In genomic region chr17:65690626-65691310, GRCh38 we compare ENCODE assay signal across 1 cellular context.
TF ChIP-seq lines count a peak whose summit lies in the region.

No MANE protein-coding gene starts in this region.

TF ChIP-seq in GM23338, 12 proteins besides CTCF, POLR2A, EP300 and RAD21 (continued from another document):
- TF ChIP-seq ETS1 (IDR thresholded peaks at IDR 0.05) (no peak; the same call in 1 of the 2 replicates), ZNF462 (CRISPR knock-in tag; IDR thresholded peaks at IDR 0.05) (no peak), EZH2 (IDR thresholded peaks at IDR 0.05; ENCODE audit: low read depth, unreplicated experiment) (no peak), ZNF114 (CRISPR knock-in tag; IDR thresholded peaks at IDR 0.05) (no peak), NANOG (IDR thresholded peaks at IDR 0.05; ENCODE audit: borderline replicate concordance) (no peak)
